In the genomic region with DNA sequence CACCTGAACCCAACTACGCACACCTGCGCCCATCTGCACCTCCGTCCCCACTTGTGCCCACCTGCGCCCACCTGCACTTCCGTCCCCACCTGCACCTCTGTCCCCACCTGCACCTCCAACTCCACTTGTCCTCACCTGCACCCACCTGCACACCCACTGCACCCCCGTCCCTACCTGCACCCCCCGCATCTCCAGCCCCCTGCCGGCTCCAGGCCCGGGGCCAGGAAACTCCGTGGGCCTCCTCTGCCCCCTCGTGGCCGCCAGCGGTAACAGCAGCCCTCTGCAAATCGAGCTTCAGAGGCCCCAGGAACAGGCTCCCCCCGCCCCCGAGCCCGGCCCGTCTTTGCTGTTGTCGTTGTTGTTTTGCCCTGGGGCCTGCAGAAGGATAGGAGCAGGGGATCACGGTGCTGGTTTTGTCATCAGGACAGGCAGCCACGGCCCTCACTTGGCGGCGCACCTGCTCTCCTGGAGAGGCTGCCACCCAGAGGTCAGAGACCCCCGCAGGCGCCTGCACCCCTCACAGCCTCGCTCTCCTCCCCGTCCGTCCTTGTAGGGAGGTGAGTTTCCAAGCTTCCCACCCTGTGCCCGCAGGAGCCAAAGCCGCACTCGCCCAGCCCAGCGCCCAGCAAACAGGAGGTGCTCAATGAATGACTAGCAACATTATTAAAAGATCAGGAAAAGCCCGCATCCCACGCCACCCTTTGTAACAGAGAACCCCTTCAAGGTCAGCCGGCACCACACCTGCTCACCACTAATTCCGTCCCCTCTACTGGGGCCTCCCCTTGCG, we compare ENCODE assay signal across 8 cellular contexts.
A peak's percentile ranks its signal among the peaks of the same experiment; 100 is the strongest.
DNase-seq lines count a peak whose midpoint lies in the region; ATAC-seq and TF ChIP-seq lines count a peak whose summit lies in the region.

No MANE protein-coding gene starts in this region.

- H3K4me1 Mint-ChIP-seq in GM23338, result peaks cover 12% of the 10 kb centered on the region

- H3K9me3 ChIP-seq in A673 (ENCODE audit: low read depth, low read length, poor library complexity, severe bottlenecking) (no peaks in the 10 kb centered on the region), adipocyte (ENCODE audit: control insufficient read depth, low read length) (no peaks in the 10 kb centered on the region)

- peaks cover 4% of the 10 kb centered on the region; the same call in 1 of the 3 replicates for H3K9me3 Mint-ChIP-seq in GM23338

- no peaks in the 10 kb centered on the region; the same call in 2 of the 3 replicates for H3K36me3 Mint-ChIP-seq in GM23338 (ENCODE audit: low read depth)

- H3K4me3 Mint-ChIP-seq in GM23338, result peak overlapping the region; percentile 62

- CTCF ChIA-PET in A673 (lab: Charles Lee), result interaction anchor here (0.6 to 1.4 kb wide), 19 partner anchors 9 to 709 kb away, joined by 3 to 10 read pairs (median 3); partner anchors contain the start of gene GADD45B

- no peaks in the 10 kb centered on the region for H3K79me2 ChIP-seq in GM23338 (replicated peaks; ENCODE audit: insufficient read depth)

- H3K27ac Mint-ChIP-seq in GM23338, result no peak overlapping the region

- peak overlapping the region; percentile 50 for H3K9ac ChIP-seq in adipocyte (ENCODE audit: low read length)

- H3K4me3 ChIP-seq in A673 (ENCODE audit: low read depth, low read length, poor library complexity, severe bottlenecking) (no peak overlapping the region), GM23338 (peak overlapping the region; percentile 56), adipocyte (ENCODE audit: low read length) (peak overlapping the region; percentile 33)

- peak overlapping the region; percentile 84 for H3K4me2 ChIP-seq in GM23338

- POLR2A ChIA-PET in A673 (lab: Charles Lee; ENCODE audit: low non-redundant PET), result no interaction called here

- no TSS peak for BruUV-seq in A673 (replicated peaks; lab: Mats Ljungman, UMichigan)

- intact Hi-C loops in A673 (cut with micrococcal nuclease; ENCODE audit: unreplicated experiment) (loop anchor here (5.0 kb wide), 1 partner anchor 400 kb away; the partner anchor contains the start of genes PLEKHJ1 and SF3A2), left cardiac atrium (cut with DNase I) (no loop called here)

- peak; percentile 88 for ATAC-seq in GM23338
- ATAC-seq in left cardiac atrium, result peak; percentile 41 to 43
- no peak for ATAC-seq in HG03565 (IDR thresholded peaks at IDR 0.05; ENCODE audit: unreplicated experiment)

- H3K36me3 ChIP-seq in A673 (ENCODE audit: insufficient read depth, low read length, poor library complexity, severe bottlenecking) (no peaks in the 10 kb centered on the region), GM23338 (ENCODE audit: insufficient read depth) (no peaks in the 10 kb centered on the region), adipocyte (ENCODE audit: control insufficient read depth, insufficient read depth, low read length, severe bottlenecking) (no peaks in the 10 kb centered on the region)

- H3K27ac ChIP-seq in A673 (ENCODE audit: low read depth, low read length, poor library complexity, severe bottlenecking), result no peak overlapping the region
- no peak overlapping the region for H3K27ac ChIP-seq in GM23338 (ENCODE audit: low read depth)

- peaks cover 7% of the 10 kb centered on the region for H3K27me3 Mint-ChIP-seq in GM23338 (ENCODE audit: insufficient read depth, low read depth, poor library complexity)

- H4K20me1 ChIP-seq in GM23338 (replicated peaks; ENCODE audit: insufficient read depth), result no peaks in the 10 kb centered on the region

- peak; percentile 97 for TF ChIP-seq CTCF in A673 (conservative IDR thresholded peaks at IDR 0.05; ENCODE audit: low read depth, low read length)
- TF ChIP-seq CTCF in GM23338 (conservative IDR thresholded peaks at IDR 0.05; ENCODE audit: low read depth in 2 of 2), result peak; percentile 78 to 82

- H3F3A ChIP-seq in GM23338 (replicated peaks; ENCODE audit: low read depth), result no peaks in the 10 kb centered on the region

- peak; percentile 65 for DNase-seq in A673 (ENCODE audit: low spot score)
- peak; percentile 75 for DNase-seq in GM23338 (ENCODE audit: low spot score)
- DNase-seq in SW480 (ENCODE audit: low spot score), result peak; percentile 53
- DNase-seq in adipocyte (ENCODE audit: low read depth), result peak; percentile 73
- DNase-seq in left cardiac atrium, result peak; percentile 69
- DNase-seq in retina, result peak; percentile 73
- no peak for DNase-seq in NCI-H128 (lab: John Stamatoyannopoulos, UW; ENCODE audit: unreplicated experiment)

- H3K9me2 ChIP-seq in GM23338 (ENCODE audit: insufficient read depth), result no peaks in the 10 kb centered on the region

- H3K27me3 ChIP-seq in A673 (replicated peaks; ENCODE audit: insufficient read depth, low read depth, low read length, poor library complexity), result peaks cover 13% of the 10 kb centered on the region
- H3K27me3 ChIP-seq in GM23338 (ENCODE audit: insufficient read depth), result no peaks in the 10 kb centered on the region
- H3K27me3 ChIP-seq in adipocyte (replicated peaks; ENCODE audit: control insufficient read depth, insufficient read depth, low read length), result peaks cover 3% of the 10 kb centered on the region

- H3K4me1 ChIP-seq in A673 (ENCODE audit: insufficient read depth, low read length, poor library complexity, severe bottlenecking) (peaks cover 7% of the 10 kb centered on the region), GM23338 (ENCODE audit: insufficient read depth) (peaks cover 12% of the 10 kb centered on the region), adipocyte (ENCODE audit: control insufficient read depth, insufficient read depth, low read length) (peaks cover 33% of the 10 kb centered on the region)

- H2AFZ ChIP-seq in GM23338, result peak overlapping the region; percentile 52; the same call in 1 of the 2 replicates

TF ChIP-seq in GM23338, 12 proteins besides CTCF, POLR2A, EP300 and RAD21 (continues in another document):
- no peak for TF ChIP-seq POLR2AphosphoS5 (IDR thresholded peaks at IDR 0.05; ENCODE audit: low read depth)
- TF ChIP-seq CREB1 (CRISPR knock-in tag; IDR thresholded peaks at IDR 0.05; ENCODE audit: low read depth), result no peak
- no peak for TF ChIP-seq ZNF114 (CRISPR knock-in tag; IDR thresholded peaks at IDR 0.05)
- no peak for TF ChIP-seq STAT1 (IDR thresholded peaks at IDR 0.05; ENCODE audit: unreplicated experiment)
- TF ChIP-seq NANOG (IDR thresholded peaks at IDR 0.05; ENCODE audit: borderline replicate concordance), result no peak
- TF ChIP-seq, protein P1, sequence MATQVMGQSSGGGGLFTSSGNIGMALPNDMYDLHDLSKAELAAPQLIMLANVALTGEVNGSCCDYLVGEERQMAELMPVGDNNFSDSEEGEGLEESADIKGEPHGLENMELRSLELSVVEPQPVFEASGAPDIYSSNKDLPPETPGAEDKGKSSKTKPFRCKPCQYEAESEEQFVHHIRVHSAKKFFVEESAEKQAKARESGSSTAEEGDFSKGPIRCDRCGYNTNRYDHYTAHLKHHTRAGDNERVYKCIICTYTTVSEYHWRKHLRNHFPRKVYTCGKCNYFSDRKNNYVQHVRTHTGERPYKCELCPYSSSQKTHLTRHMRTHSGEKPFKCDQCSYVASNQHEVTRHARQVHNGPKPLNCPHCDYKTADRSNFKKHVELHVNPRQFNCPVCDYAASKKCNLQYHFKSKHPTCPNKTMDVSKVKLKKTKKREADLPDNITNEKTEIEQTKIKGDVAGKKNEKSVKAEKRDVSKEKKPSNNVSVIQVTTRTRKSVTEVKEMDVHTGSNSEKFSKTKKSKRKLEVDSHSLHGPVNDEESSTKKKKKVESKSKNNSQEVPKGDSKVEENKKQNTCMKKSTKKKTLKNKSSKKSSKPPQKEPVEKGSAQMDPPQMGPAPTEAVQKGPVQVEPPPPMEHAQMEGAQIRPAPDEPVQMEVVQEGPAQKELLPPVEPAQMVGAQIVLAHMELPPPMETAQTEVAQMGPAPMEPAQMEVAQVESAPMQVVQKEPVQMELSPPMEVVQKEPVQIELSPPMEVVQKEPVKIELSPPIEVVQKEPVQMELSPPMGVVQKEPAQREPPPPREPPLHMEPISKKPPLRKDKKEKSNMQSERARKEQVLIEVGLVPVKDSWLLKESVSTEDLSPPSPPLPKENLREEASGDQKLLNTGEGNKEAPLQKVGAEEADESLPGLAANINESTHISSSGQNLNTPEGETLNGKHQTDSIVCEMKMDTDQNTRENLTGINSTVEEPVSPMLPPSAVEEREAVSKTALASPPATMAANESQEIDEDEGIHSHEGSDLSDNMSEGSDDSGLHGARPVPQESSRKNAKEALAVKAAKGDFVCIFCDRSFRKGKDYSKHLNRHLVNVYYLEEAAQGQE (IDR thresholded peaks at IDR 0.05; ENCODE audit: unreplicated experiment), result no peak
- TF ChIP-seq, protein P2, sequence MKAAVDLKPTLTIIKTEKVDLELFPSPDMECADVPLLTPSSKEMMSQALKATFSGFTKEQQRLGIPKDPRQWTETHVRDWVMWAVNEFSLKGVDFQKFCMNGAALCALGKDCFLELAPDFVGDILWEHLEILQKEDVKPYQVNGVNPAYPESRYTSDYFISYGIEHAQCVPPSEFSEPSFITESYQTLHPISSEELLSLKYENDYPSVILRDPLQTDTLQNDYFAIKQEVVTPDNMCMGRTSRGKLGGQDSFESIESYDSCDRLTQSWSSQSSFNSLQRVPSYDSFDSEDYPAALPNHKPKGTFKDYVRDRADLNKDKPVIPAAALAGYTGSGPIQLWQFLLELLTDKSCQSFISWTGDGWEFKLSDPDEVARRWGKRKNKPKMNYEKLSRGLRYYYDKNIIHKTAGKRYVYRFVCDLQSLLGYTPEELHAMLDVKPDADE (IDR thresholded peaks at IDR 0.05), result no peak
